In genomic region chr1:219702551-219703215, GRCh38 we compare ENCODE assay signal across 23 cellular contexts.
DNase-seq lines count a peak whose midpoint lies in the region; ATAC-seq lines count a peak whose summit lies in the region.
"Had no signal": no experiment of that assay in that cellular context is flagged by ENCODE, and none has a peak within 500 bp of the region (broad histone marks: within the 10 kb centered on the region; RNA-seq: fewer than 3 reads in every experiment).

No MANE protein-coding gene starts in this region.

- no peak for ATAC-seq in GM18909 (IDR thresholded peaks at IDR 0.05; ENCODE audit: poor library complexity, unreplicated experiment)
- ATAC-seq: CD8-positive, alpha-beta T cell; effector memory CD8-positive, alpha-beta T cell; left colon; naive thymus-derived CD4-positive, alpha-beta T cell; T-helper 17 cell had no signal

- H3K4me1 ChIP-seq in adipocyte (ENCODE audit: control insufficient read depth, insufficient read depth, low read length): no peaks in the 10 kb centered on the region
- H3K4me1 ChIP-seq: esophagus squamous epithelium, spleen had no signal

- H3K27me3 ChIP-seq in adipocyte (replicated peaks; ENCODE audit: control insufficient read depth, insufficient read depth, low read length): no peaks in the 10 kb centered on the region
- H3K27me3 ChIP-seq: esophagus squamous epithelium, ovary, SJCRH30, spleen had no signal

- H3K9ac ChIP-seq in adipocyte (ENCODE audit: low read length): no peak overlapping the region

- no peaks in the 10 kb centered on the region for H3K36me3 ChIP-seq in adipocyte (ENCODE audit: control insufficient read depth, insufficient read depth, low read length, severe bottlenecking)
- H3K36me3 ChIP-seq: esophagus squamous epithelium, ovary, SJCRH30, spleen, thoracic aorta had no signal

- DNase-seq in HPDE6-E6E7 (ENCODE audit: extremely low spot score) (peak; percentile 32), M059J (ENCODE audit: low read depth) (peak; percentile 18), adipocyte (ENCODE audit: low read depth) (peak; percentile 6), iris pigment epithelial cell (ENCODE audit: low read depth) (peak; percentile 65), NCI-H2029 (lab: John Stamatoyannopoulos, UW) (no peak), DMS53 (lab: John Stamatoyannopoulos, UW) (no peak)
- DNase-seq: activated CD4-positive, alpha-beta T cell treated with anti-CD3 and anti-CD28 coated beads for 48 hours; CD8-positive, alpha-beta T cell; effector memory CD8-positive, alpha-beta T cell; esophagus squamous epithelium; glutamatergic neuron; left colon; naive thymus-derived CD4-positive, alpha-beta T cell; NCI-H1105; NCI-H774; ovary; SJCRH30; spleen; stimulated activated CD4-positive, alpha-beta T cell treated with anti-CD3 and anti-CD28 coated beads, Interleukin-4, amount 100 ng/mL, for 1 hour; stimulated activated naive CD4-positive, alpha-beta T cell; T-helper 17 cell had no signal

- no peaks in the 10 kb centered on the region for H3K9me3 ChIP-seq in adipocyte (ENCODE audit: control insufficient read depth, low read length)
- H3K9me3 ChIP-seq: esophagus squamous epithelium, ovary, SJCRH30, thoracic aorta had no signal

- no peak overlapping the region for H3K4me3 ChIP-seq in adipocyte (ENCODE audit: low read length)
- H3K4me3 ChIP-seq: esophagus squamous epithelium, ovary, SJCRH30, spleen, thoracic aorta had no signal

Comparison
In these comparisons a context has a peak if more than half of its experiments do, and no peak if none do; other contexts are left out.
1. DNase-seq: peak in HPDE6-E6E7 (single experiment), M059J (single experiment), adipocyte (single experiment) and iris pigment epithelial cell (single experiment); none in NCI-H2029 (single experiment) and DMS53 (single experiment).